In the genomic region with DNA sequence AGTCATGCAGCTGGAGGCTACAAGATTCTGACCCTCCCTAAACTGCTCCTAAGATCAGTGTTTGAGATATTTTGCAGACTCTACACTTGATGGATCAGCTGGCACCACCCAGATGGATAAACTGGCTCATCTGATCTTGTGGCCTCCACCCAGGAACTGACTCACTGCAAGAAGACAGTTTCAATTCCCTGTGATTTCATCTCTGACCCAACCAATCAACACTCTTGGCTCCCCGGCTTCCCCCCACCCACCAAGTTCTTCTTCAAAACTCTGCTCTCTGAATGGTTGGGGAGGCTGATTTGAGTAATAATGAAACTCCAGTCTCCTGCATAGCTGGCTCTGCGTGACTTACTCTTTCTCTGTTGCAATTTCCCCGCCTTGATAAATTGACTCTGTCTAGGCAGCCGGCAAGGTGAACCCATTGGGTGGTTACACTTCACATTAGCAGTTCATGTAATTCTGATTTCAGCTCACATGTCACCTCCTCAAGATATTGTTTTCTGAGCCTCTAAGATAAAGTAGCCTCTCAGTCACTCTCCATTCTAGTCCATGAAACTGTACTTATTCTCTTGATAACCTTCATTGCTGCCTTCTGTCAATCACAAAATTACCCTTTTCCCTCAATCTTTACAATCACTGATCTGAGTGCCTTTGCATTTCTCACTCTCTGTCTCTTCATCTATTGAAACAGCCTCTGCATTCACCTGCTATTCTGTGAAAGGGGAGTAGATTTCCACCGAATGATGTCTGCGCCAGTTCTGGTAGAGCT, we compare ENCODE assay signal across 2 cellular contexts.
TF ChIP-seq lines count a peak whose summit lies in the region.

No MANE protein-coding gene starts in this region.

TF ChIP-seq in GM23338, 12 proteins besides CTCF, POLR2A, EP300 and RAD21 (continued from another document):
- TF ChIP-seq, protein P1, sequence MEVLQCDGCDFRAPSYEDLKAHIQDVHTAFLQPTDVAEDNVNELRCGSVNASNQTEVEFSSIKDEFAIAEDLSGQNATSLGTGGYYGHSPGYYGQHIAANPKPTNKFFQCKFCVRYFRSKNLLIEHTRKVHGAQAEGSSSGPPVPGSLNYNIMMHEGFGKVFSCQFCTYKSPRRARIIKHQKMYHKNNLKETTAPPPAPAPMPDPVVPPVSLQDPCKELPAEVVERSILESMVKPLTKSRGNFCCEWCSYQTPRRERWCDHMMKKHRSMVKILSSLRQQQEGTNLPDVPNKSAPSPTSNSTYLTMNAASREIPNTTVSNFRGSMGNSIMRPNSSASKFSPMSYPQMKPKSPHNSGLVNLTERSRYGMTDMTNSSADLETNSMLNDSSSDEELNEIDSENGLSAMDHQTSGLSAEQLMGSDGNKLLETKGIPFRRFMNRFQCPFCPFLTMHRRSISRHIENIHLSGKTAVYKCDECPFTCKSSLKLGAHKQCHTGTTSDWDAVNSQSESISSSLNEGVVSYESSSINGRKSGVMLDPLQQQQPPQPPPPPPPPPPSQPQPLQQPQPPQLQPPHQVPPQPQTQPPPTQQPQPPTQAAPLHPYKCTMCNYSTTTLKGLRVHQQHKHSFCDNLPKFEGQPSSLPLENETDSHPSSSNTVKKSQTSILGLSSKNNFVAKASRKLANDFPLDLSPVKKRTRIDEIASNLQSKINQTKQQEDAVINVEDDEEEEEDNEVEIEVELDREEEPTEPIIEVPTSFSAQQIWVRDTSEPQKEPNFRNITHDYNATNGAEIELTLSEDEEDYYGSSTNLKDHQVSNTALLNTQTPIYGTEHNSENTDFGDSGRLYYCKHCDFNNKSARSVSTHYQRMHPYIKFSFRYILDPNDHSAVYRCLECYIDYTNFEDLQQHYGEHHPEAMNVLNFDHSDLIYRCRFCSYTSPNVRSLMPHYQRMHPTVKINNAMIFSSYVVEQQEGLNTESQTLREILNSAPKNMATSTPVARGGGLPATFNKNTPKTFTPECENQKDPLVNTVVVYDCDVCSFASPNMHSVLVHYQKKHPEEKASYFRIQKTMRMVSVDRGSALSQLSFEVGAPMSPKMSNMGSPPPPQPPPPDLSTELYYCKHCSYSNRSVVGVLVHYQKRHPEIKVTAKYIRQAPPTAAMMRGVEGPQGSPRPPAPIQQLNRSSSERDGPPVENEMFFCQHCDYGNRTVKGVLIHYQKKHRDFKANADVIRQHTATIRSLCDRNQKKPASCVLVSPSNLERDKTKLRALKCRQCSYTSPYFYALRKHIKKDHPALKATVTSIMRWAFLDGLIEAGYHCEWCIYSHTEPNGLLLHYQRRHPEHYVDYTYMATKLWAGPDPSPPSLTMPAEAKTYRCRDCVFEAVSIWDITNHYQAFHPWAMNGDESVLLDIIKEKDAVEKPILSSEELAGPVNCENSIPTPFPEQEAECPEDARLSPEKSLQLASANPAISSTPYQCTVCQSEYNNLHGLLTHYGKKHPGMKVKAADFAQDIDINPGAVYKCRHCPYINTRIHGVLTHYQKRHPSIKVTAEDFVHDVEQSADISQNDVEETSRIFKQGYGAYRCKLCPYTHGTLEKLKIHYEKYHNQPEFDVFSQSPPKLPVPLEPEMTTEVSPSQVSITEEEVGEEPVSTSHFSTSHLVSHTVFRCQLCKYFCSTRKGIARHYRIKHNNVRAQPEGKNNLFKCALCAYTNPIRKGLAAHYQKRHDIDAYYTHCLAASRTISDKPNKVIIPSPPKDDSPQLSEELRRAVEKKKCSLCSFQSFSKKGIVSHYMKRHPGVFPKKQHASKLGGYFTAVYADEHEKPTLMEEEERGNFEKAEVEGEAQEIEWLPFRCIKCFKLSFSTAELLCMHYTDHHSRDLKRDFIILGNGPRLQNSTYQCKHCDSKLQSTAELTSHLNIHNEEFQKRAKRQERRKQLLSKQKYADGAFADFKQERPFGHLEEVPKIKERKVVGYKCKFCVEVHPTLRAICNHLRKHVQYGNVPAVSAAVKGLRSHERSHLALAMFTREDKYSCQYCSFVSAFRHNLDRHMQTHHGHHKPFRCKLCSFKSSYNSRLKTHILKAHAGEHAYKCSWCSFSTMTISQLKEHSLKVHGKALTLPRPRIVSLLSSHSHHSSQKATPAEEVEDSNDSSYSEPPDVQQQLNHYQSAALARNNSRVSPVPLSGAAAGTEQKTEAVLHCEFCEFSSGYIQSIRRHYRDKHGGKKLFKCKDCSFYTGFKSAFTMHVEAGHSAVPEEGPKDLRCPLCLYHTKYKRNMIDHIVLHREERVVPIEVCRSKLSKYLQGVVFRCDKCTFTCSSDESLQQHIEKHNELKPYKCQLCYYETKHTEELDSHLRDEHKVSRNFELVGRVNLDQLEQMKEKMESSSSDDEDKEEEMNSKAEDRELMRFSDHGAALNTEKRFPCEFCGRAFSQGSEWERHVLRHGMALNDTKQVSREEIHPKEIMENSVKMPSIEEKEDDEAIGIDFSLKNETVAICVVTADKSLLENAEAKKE (CRISPR knock-in tag; IDR thresholded peaks at IDR 0.05): no peak
- TF ChIP-seq, protein P2, sequence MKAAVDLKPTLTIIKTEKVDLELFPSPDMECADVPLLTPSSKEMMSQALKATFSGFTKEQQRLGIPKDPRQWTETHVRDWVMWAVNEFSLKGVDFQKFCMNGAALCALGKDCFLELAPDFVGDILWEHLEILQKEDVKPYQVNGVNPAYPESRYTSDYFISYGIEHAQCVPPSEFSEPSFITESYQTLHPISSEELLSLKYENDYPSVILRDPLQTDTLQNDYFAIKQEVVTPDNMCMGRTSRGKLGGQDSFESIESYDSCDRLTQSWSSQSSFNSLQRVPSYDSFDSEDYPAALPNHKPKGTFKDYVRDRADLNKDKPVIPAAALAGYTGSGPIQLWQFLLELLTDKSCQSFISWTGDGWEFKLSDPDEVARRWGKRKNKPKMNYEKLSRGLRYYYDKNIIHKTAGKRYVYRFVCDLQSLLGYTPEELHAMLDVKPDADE (IDR thresholded peaks at IDR 0.05): no peak
- no peak for TF ChIP-seq NANOG (IDR thresholded peaks at IDR 0.05; ENCODE audit: borderline replicate concordance)
- no peak for TF ChIP-seq STAT1 (IDR thresholded peaks at IDR 0.05; ENCODE audit: unreplicated experiment)
- no peak for TF ChIP-seq EZH2 (IDR thresholded peaks at IDR 0.05; ENCODE audit: low read depth, unreplicated experiment)
- TF ChIP-seq EZH2phosphoT487 (IDR thresholded peaks at IDR 0.05; ENCODE audit: unreplicated experiment): no peak

TF ChIP-seq in WTC11, 78 proteins besides CTCF, POLR2A, EP300 and RAD21 (continued from another document):
- TF ChIP-seq SMAD3 (CRISPR knock-in tag; IDR thresholded peaks at IDR 0.05; ENCODE audit: borderline replicate concordance): no peak
- TF ChIP-seq, protein P3, sequence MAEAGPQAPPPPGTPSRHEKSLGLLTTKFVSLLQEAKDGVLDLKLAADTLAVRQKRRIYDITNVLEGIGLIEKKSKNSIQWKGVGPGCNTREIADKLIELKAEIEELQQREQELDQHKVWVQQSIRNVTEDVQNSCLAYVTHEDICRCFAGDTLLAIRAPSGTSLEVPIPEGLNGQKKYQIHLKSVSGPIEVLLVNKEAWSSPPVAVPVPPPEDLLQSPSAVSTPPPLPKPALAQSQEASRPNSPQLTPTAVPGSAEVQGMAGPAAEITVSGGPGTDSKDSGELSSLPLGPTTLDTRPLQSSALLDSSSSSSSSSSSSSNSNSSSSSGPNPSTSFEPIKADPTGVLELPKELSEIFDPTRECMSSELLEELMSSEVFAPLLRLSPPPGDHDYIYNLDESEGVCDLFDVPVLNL (CRISPR knock-in tag; IDR thresholded peaks at IDR 0.05; ENCODE audit: borderline replicate concordance, low read depth): no peak
- no peak for TF ChIP-seq FOXJ3 (CRISPR knock-in tag; IDR thresholded peaks at IDR 0.05; ENCODE audit: borderline replicate concordance)
- TF ChIP-seq, protein P4, sequence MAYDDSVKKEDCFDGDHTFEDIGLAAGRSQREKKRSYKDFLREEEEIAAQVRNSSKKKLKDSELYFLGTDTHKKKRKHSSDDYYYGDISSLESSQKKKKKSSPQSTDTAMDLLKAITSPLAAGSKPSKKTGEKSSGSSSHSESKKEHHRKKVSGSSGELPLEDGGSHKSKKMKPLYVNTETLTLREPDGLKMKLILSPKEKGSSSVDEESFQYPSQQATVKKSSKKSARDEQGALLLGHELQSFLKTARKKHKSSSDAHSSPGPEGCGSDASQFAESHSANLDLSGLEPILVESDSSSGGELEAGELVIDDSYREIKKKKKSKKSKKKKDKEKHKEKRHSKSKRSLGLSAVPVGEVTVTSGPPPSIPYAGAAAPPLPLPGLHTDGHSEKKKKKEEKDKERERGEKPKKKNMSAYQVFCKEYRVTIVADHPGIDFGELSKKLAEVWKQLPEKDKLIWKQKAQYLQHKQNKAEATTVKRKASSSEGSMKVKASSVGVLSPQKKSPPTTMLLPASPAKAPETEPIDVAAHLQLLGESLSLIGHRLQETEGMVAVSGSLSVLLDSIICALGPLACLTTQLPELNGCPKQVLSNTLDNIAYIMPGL (CRISPR knock-in tag; IDR thresholded peaks at IDR 0.05): no peak
- TF ChIP-seq ZNF263 (CRISPR knock-in tag; IDR thresholded peaks at IDR 0.05; ENCODE audit: low read depth): no peak
- no peak for TF ChIP-seq GRHL2 (CRISPR knock-in tag; IDR thresholded peaks at IDR 0.05; ENCODE audit: insufficient replicate concordance, severe bottlenecking)
- no peak for TF ChIP-seq EMX1 (CRISPR knock-in tag; IDR thresholded peaks at IDR 0.05)
- TF ChIP-seq NFE2L1 (CRISPR knock-in tag; IDR thresholded peaks at IDR 0.05): no peak
- TF ChIP-seq, protein P5, sequence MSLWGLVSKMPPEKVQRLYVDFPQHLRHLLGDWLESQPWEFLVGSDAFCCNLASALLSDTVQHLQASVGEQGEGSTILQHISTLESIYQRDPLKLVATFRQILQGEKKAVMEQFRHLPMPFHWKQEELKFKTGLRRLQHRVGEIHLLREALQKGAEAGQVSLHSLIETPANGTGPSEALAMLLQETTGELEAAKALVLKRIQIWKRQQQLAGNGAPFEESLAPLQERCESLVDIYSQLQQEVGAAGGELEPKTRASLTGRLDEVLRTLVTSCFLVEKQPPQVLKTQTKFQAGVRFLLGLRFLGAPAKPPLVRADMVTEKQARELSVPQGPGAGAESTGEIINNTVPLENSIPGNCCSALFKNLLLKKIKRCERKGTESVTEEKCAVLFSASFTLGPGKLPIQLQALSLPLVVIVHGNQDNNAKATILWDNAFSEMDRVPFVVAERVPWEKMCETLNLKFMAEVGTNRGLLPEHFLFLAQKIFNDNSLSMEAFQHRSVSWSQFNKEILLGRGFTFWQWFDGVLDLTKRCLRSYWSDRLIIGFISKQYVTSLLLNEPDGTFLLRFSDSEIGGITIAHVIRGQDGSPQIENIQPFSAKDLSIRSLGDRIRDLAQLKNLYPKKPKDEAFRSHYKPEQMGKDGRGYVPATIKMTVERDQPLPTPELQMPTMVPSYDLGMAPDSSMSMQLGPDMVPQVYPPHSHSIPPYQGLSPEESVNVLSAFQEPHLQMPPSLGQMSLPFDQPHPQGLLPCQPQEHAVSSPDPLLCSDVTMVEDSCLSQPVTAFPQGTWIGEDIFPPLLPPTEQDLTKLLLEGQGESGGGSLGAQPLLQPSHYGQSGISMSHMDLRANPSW (CRISPR knock-in tag; conservative IDR thresholded peaks at IDR 0.05; ENCODE audit: low read depth): no peak
- no peak for TF ChIP-seq ZNF671 (CRISPR knock-in tag; IDR thresholded peaks at IDR 0.05)
- TF ChIP-seq NFYB (CRISPR knock-in tag; conservative IDR thresholded peaks at IDR 0.05; ENCODE audit: low read depth): no peak
- no peak for TF ChIP-seq NFATC4 (CRISPR knock-in tag; IDR thresholded peaks at IDR 0.05)
- no peak for TF ChIP-seq SMAD4 (CRISPR knock-in tag; IDR thresholded peaks at IDR 0.05)
- TF ChIP-seq RELA (CRISPR knock-in tag; IDR thresholded peaks at IDR 0.05; ENCODE audit: borderline replicate concordance): no peak
- no peak for TF ChIP-seq TEAD4 (CRISPR knock-in tag; IDR thresholded peaks at IDR 0.05)
- no peak for TF ChIP-seq OVOL2 (CRISPR knock-in tag; IDR thresholded peaks at IDR 0.05; ENCODE audit: borderline replicate concordance)
TF ChIP-seq in WTC11: peak in this region for 0.
